Comparison of ENCODE assay signal across 8 cellular contexts in genomic region chr7:118104812-118105441, GRCh38.
A peak's percentile ranks its signal among the peaks of the same experiment; 100 is the strongest.
DNase-seq lines count a peak whose midpoint lies in the region; ATAC-seq and TF ChIP-seq lines count a peak whose summit lies in the region.

No MANE protein-coding gene starts in this region.

- no peaks in the 10 kb centered on the region for H3K36me3 ChIP-seq in WERI-Rb-1

- peaks cover 4% of the 10 kb centered on the region for H3K27me3 ChIP-seq in WERI-Rb-1 (ENCODE audit: insufficient read depth, low read depth, severe bottlenecking)

- H3K27ac Mint-ChIP-seq in T-cell = no peak overlapping the region

- H3K9me3 ChIP-seq in WERI-Rb-1 (ENCODE audit: severe bottlenecking) = no peaks in the 10 kb centered on the region

- peak; percentile 31 for TF ChIP-seq CTCF in WERI-Rb-1 (IDR thresholded peaks at IDR 0.05; ENCODE audit: low read depth, low read length)

- DNase-seq in COR-L47 (lab: John Stamatoyannopoulos, UW) (peak; percentile 38), NAMALWA (ENCODE audit: low spot score) (peak; percentile 50), WERI-Rb-1 (no peak), kidney glomerular epithelial cell (lab: John Stamatoyannopoulos, UW) (peak; percentile 58), T-cell (no peak)

- no peaks in the 10 kb centered on the region for H3K9me3 Mint-ChIP-seq in T-cell

- POLR2A ChIA-PET in T-cell (lab: Charles Lee) = no interaction called here

- no peaks in the 10 kb centered on the region for H3K4me1 Mint-ChIP-seq in T-cell

- ATAC-seq in GM19468 (IDR thresholded peaks at IDR 0.05; ENCODE audit: extremely low read depth, unreplicated experiment) (peak; percentile 60), T-cell (replicated peaks in 1 of 4) (no peak), GM21576 (IDR thresholded peaks at IDR 0.05; ENCODE audit: unreplicated experiment) (no peak), HG02763 (IDR thresholded peaks at IDR 0.05; ENCODE audit: unreplicated experiment) (no peak)

- H3K27ac ChIP-seq in WERI-Rb-1 = no peak overlapping the region

- H3K4me3 Mint-ChIP-seq in T-cell = no peak overlapping the region

- no peak overlapping the region for H3K4me3 ChIP-seq in WERI-Rb-1 (ENCODE audit: low read depth, low read length)

- CTCF ChIA-PET in T-cell (lab: Charles Lee) = no interaction called here

- H3K27me3 Mint-ChIP-seq in T-cell = peaks cover 0 to 4% of the 10 kb centered on the region in 2 donors

- no peaks in the 10 kb centered on the region for H3K36me3 Mint-ChIP-seq in T-cell

Comparison
In these comparisons a context has a peak if more than half of its experiments do, and no peak if none do; other contexts are left out.
1. DNase-seq: peak in COR-L47 (single experiment), NAMALWA (single experiment) and kidney glomerular epithelial cell (single experiment); none in WERI-Rb-1 (single experiment) and T-cell (0 of 34).